9 cellular contexts compared by ENCODE assay signal in the genomic region with DNA sequence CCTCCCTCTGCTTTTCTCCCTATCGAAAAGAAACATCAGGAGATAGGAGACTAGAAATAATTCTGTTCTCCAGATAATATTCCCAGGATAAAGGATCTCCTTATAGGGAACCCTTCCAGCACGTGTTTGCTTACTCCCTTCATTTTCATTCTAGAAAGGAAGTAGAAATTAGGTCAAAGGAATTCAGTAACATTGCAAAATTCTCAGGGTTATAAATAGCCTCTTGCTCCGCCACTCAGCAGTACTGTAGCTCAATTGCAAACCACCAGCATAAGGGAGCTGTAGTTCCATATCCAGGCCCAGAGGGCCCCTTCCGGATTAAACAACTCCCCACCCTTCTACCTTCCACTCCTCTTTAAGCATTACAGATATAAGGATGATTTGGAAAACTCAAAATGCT. TPM values are rescaled to one million over a fixed set of nuclear protein-coding genes. Genes with fewer than 3 reads are reported as not detected.
DNase-seq lines count a peak whose midpoint lies in the region; ATAC-seq, FAIRE-seq and TF ChIP-seq lines count a peak whose summit lies in the region.
"Had no signal": no experiment of that assay in that cellular context is flagged by ENCODE, and none has a peak within 500 bp of the region (broad histone marks: within the 10 kb centered on the region; RNA-seq: fewer than 3 reads in every experiment).

No MANE protein-coding gene starts in this region.

- H3K4me1 Mint-ChIP-seq in T-helper 1 cell treated with Interleukin-12 subunit alpha and Interleukin-12 subunit beta and Interleukin-4 antibody, amounts not matched to agents 30 μg/mL and 1 μg/mL, for 36 hours (ENCODE audit: low read depth): peaks cover 63% of the 10 kb centered on the region

- ATAC-seq in thoracic aorta (ENCODE audit: insufficient number of reproducible peaks, low FRiP score, low read depth) (peak; percentile 77), GM19023 (IDR thresholded peaks at IDR 0.05; ENCODE audit: unreplicated experiment) (no peak)

- H3K9me3 ChIP-seq in keratinocyte (ENCODE audit: control insufficient read depth, low read depth, low read length): no peaks in the 10 kb centered on the region
- H3K9me3 ChIP-seq in thoracic aorta: no peaks in the 10 kb centered on the region

- H2AFZ ChIP-seq in keratinocyte (ENCODE audit: control insufficient read depth, low read length): no peak overlapping the region

- peak overlapping the region; percentile 96 for H3K27ac Mint-ChIP-seq in T-helper 1 cell treated with Interleukin-12 subunit alpha and Interleukin-12 subunit beta and Interleukin-4 antibody, amounts not matched to agents 30 μg/mL and 1 μg/mL, for 36 hours

- no peak for FAIRE-seq in keratinocyte (lab: Jason Lieb, UNC)
- FAIRE-seq: A204.1 had no signal

- peak overlapping the region; percentile 84 for H3K4me3 Mint-ChIP-seq in T-helper 1 cell treated with Interleukin-12 subunit alpha and Interleukin-12 subunit beta and Interleukin-4 antibody, amounts not matched to agents 30 μg/mL and 1 μg/mL, for 36 hours

- no peak for DNase-seq in T-helper 1 cell
- peak; percentile 44 for DNase-seq in amniotic stem cell (lab: John Stamatoyannopoulos, UW)
- no peak for DNase-seq in keratinocyte (ENCODE audit: low read depth, low spot score)
- DNase-seq in thoracic aorta (ENCODE audit: low spot score): no peak
- no peak for DNase-seq in activated CD4-positive, alpha-beta T cell treated with anti-CD3 and anti-CD28 coated beads for 1 hour
- DNase-seq in DMS114 treated with DMSO at 0.1 percent for 48 hours (lab: John Stamatoyannopoulos, UW; ENCODE audit: unreplicated experiment): no peak

- peaks cover 40% of the 10 kb centered on the region for H3K79me2 ChIP-seq in keratinocyte (ENCODE audit: control insufficient read depth, insufficient read depth, low read length)

- H3K9me3 Mint-ChIP-seq in T-helper 1 cell treated with Interleukin-12 subunit alpha and Interleukin-12 subunit beta and Interleukin-4 antibody, amounts not matched to agents 30 μg/mL and 1 μg/mL, for 36 hours: no peaks in the 10 kb centered on the region

- no peaks in the 10 kb centered on the region for H3K27me3 Mint-ChIP-seq in T-helper 1 cell treated with Interleukin-12 subunit alpha and Interleukin-12 subunit beta and Interleukin-4 antibody, amounts not matched to agents 30 μg/mL and 1 μg/mL, for 36 hours (ENCODE audit: low read depth)

- H4K20me1 ChIP-seq in keratinocyte (ENCODE audit: control insufficient read depth, extremely low read depth, insufficient read depth, low read length): peaks cover 3% of the 10 kb centered on the region

- peaks cover 19% of the 10 kb centered on the region for H3K4me1 ChIP-seq in keratinocyte (ENCODE audit: control insufficient read depth, extremely low read depth, insufficient read depth, low read length)
- H3K4me1 ChIP-seq in thoracic aorta (ENCODE audit: control insufficient read depth in 1 of 2, low read depth in 2 of 2): peaks cover 55 to 86% of the 10 kb centered on the region in 2 donors

- H3K9ac ChIP-seq in keratinocyte (ENCODE audit: control insufficient read depth, extremely low read depth, insufficient read depth, low read length): no peak overlapping the region

- H3K36me3 Mint-ChIP-seq in T-helper 1 cell treated with Interleukin-12 subunit alpha and Interleukin-12 subunit beta and Interleukin-4 antibody, amounts not matched to agents 30 μg/mL and 1 μg/mL, for 36 hours (ENCODE audit: low read depth): peaks cover 23% of the 10 kb centered on the region

- peak overlapping the region; percentile 61 for H3K4me2 ChIP-seq in keratinocyte (ENCODE audit: control insufficient read depth, extremely low read depth, insufficient read depth, low read depth, low read length)

- dilution Hi-C loops in keratinocyte (cut with MboI; ENCODE audit: extremely low pct_ligation_motif_present, low sequenced_read_pairs): no loop called here

- H3K27me3 ChIP-seq in keratinocyte (ENCODE audit: control insufficient read depth, extremely low read depth, insufficient read depth, low read length) (no peaks in the 10 kb centered on the region), thoracic aorta (replicated peaks; ENCODE audit: insufficient read depth) (no peaks in the 10 kb centered on the region)

- H3K27ac ChIP-seq in keratinocyte (ENCODE audit: control insufficient read depth, insufficient read depth, low read length) (no peak overlapping the region), thoracic aorta (peak overlapping the region; percentile 76 to 89)

- H3K36me3 ChIP-seq in keratinocyte (ENCODE audit: control insufficient read depth in 2 of 2, extremely low read depth in 1 of 2, insufficient read depth in 2 of 2, low read length in 2 of 2) (peaks cover 0 to 1% of the 10 kb centered on the region in 2 experiments), thoracic aorta (peaks cover 3% of the 10 kb centered on the region)

- H3K4me3 ChIP-seq in keratinocyte (ENCODE audit: control insufficient read depth in 2 of 3, extremely low read depth in 1 of 3, insufficient read depth in 2 of 3, low read depth in 1 of 3, low read length in 3 of 3) (no peak overlapping the region), thoracic aorta (peak overlapping the region; percentile 29)

- TF ChIP-seq CTCF in keratinocyte (optimal IDR thresholded peaks at IDR 0.05 in 1 of 3, IDR thresholded peaks at IDR 0.05 in 1 of 3, conservative IDR thresholded peaks at IDR 0.05 in 1 of 3; ENCODE audit: extremely low read depth in 1 of 3, insufficient read depth in 2 of 3, low read length in 3 of 3) (no peak), thoracic aorta (IDR thresholded peaks at IDR 0.05) (no peak)

- H3K9me1 ChIP-seq in keratinocyte (ENCODE audit: control insufficient read depth, extremely low read depth, insufficient read depth, low read length): no peaks in the 10 kb centered on the region

RNA-seq across cellular contexts. Expression of a gene that starts 6.2 kb away (rescaled TPM):
- 28.5 to 37.0 TPM (median 32.4 TPM) in 3 replicates for polyA plus RNA-seq in keratinocyte
- 11.4 TPM for polyA plus RNA-seq in keratinocyte (2011; ENCODE audit: low read depth)
- 27.6 and 31.3 TPM in 2 replicates for polyA plus RNA-seq in keratinocyte (2011; cell fraction: cytosol; rRNA removed)
- polyA plus RNA-seq in keratinocyte (2011; cell fraction: nucleus; rRNA removed): 51.6 and 65.5 TPM in 2 replicates
- 18.3 and 22.3 TPM in 2 replicates for polyA plus RNA-seq in keratinocyte (2012; ENCODE audit: low replicate concordance)
- 39.8 to 66.1 TPM (median 53.9 TPM) in 3 replicates for polyA minus RNA-seq in keratinocyte
- polyA minus RNA-seq in keratinocyte (2011; cell fraction: cytosol; rRNA and poly(A)+ RNA removed): 20.9 TPM
- 27.9 and 44.4 TPM in 2 replicates for polyA minus RNA-seq in keratinocyte (2011; cell fraction: nucleus; rRNA and poly(A)+ RNA removed)
- 10 to 100 TPM; 50.1 to 55.2 TPM for total RNA-seq in thoracic aorta
